24 cellular contexts compared by ENCODE assay signal in genomic region chr14:94304243-94304642, GRCh38. TPM values are rescaled to one million over a fixed set of nuclear protein-coding genes. Genes with fewer than 3 reads are reported as not detected.
"Had no signal": no experiment of that assay in that cellular context is flagged by ENCODE, and none has a peak within 500 bp of the region (broad histone marks: within the 10 kb centered on the region; RNA-seq: fewer than 3 reads in every experiment).

No MANE protein-coding gene starts in this region.

- DNase-seq: Kasumi-1, MM.1S, NCI-H1092 treated with DMSO at 0.1 percent for 48 hours, NCI-H1436, NCI-H187, NCI-H2029, NCI-H2081 treated with DMSO at 0.1 percent for 48 hours, NCI-H2171, NCI-H226, NCI-H446, NCI-H510A, NCI-H524 treated with DMSO at 0.1 percent for 48 hours, NCI-H69, NCI-H774, RPMI8226, SHP77 had no signal

- H3K36me3 ChIP-seq: SJSA1 had no signal

- H3K27ac ChIP-seq: KMS-11, SJSA1, SK-N-MC had no signal

- H3K4me2 ChIP-seq: KMS-11 had no signal

- ATAC-seq: HepG2, K562 had no signal

- H3K4me3 ChIP-seq: K562, SJSA1, SK-N-MC had no signal

- H3K4me1 ChIP-seq: SJSA1 had no signal

- H3K9ac ChIP-seq: KMS-11 had no signal

- H3K27me3 ChIP-seq: SJSA1 had no signal

RNA-seq across cellular contexts. Expression of gene SERPINA10, which starts 11.2 kb away (rescaled TPM):
- total RNA-seq: HT1080, K562, M059J, SJSA1 had no signal
- polyA plus RNA-seq: IgD-negative memory B cell, K562 had no signal

RNA-seq across cellular contexts. Expression of gene SERPINA6, which starts 18.9 kb away (rescaled TPM):
- total RNA-seq: K562, SJSA1 had no signal
- polyA plus RNA-seq: IgD-negative memory B cell, K562 had no signal
